In genomic region chr11:116927163-116927772, GRCh38 we compare ENCODE assay signal across 8 cellular contexts.
DNase-seq lines count a peak whose midpoint lies in the region; ATAC-seq and TF ChIP-seq lines count a peak whose summit lies in the region.

No MANE protein-coding gene starts in this region.

- H3K4me1 ChIP-seq in cardiac muscle cell (ENCODE audit: low read depth) (peaks cover 52% of the 10 kb centered on the region), right cardiac atrium (ENCODE audit: control insufficient read depth, insufficient read depth, low read length) (peaks cover 11% of the 10 kb centered on the region), tibial nerve (peaks cover 0 to 48% (median 24%) of the 10 kb centered on the region in 4 donors)

- DNase-seq in cardiac muscle cell (ENCODE audit: low read depth in 1 of 2, low spot score in 1 of 2) (peak in 1 of 2 donors; percentile 23), right cardiac atrium (no peak), fibroblast of villous mesenchyme (ENCODE audit: low read depth) (no peak), tibial nerve (ENCODE audit: low spot score in 2 of 2) (no peak), NCI-H2227 treated with DMSO at 0.1 percent for 48 hours (lab: John Stamatoyannopoulos, UW) (no peak)
- peak; percentile 25 to 43 for DNase-seq in activated CD4-positive, alpha-beta T cell treated with anti-CD3 and anti-CD28 coated beads, Interleukin-2, amount 50 U/mL, for 4 hours

- H3K36me3 ChIP-seq in cardiac muscle cell (peaks cover 10% of the 10 kb centered on the region), tibial nerve (peaks cover 0 to 29% (median 0%) of the 10 kb centered on the region in 3 donors)

- H3K27me3 ChIP-seq in cardiac muscle cell = no peaks in the 10 kb centered on the region
- no peaks in the 10 kb centered on the region for H3K27me3 ChIP-seq in right cardiac atrium (ENCODE audit: control insufficient read depth, insufficient read depth)
- no peaks in the 10 kb centered on the region for H3K27me3 ChIP-seq in tibial nerve

- WGBS in right cardiac atrium = 59% methylated on average over 6 of the region's 6 CpGs
- WGBS in tibial nerve, 2 donors = 73 to 88% methylated on average over 6 of the region's 6 CpGs

- H3K4me3 ChIP-seq in cardiac muscle cell = no peak overlapping the region
- H3K4me3 ChIP-seq in right cardiac atrium (ENCODE audit: low read length) = no peak overlapping the region
- no peak overlapping the region for H3K4me3 ChIP-seq in fibroblast of villous mesenchyme (ENCODE audit: low read depth, low read length)
- H3K4me3 ChIP-seq in tibial nerve = no peak overlapping the region

- H3K9me3 ChIP-seq in cardiac muscle cell (ENCODE audit: low read depth) = no peaks in the 10 kb centered on the region
- no peaks in the 10 kb centered on the region for H3K9me3 ChIP-seq in right cardiac atrium (ENCODE audit: control insufficient read depth, low read length)
- H3K9me3 ChIP-seq in tibial nerve = no peaks in the 10 kb centered on the region

- ATAC-seq in right cardiac atrium (no peak), HG03442 (IDR thresholded peaks at IDR 0.05; ENCODE audit: unreplicated experiment) (no peak), GM21381 (IDR thresholded peaks at IDR 0.05; ENCODE audit: unreplicated experiment) (no peak)

- TF ChIP-seq POLR2A in tibial nerve (IDR thresholded peaks at IDR 0.05) = no peak

- intact Hi-C loops in right cardiac atrium (cut with DNase I) = no loop called here

- TF ChIP-seq CTCF in cardiac muscle cell (IDR thresholded peaks at IDR 0.05; ENCODE audit: low read depth, low read length) = peak; percentile 36
- TF ChIP-seq CTCF in fibroblast of villous mesenchyme (IDR thresholded peaks at IDR 0.05; ENCODE audit: insufficient read depth, low read depth, low read length) = peak; percentile 44
- peak in 4 of 5 experiments; percentile 14 to 30 (median 26) for TF ChIP-seq CTCF in tibial nerve (IDR thresholded peaks at IDR 0.05)

- H3K27ac ChIP-seq in cardiac muscle cell = peak overlapping the region; percentile 41
- no peak overlapping the region for H3K27ac ChIP-seq in right cardiac atrium (ENCODE audit: low read length)
- peak overlapping the region in 1 of 4 donors; percentile 23 for H3K27ac ChIP-seq in tibial nerve

- no peak for TF ChIP-seq EP300 in tibial nerve (IDR thresholded peaks at IDR 0.05)

Comparison
In these comparisons a context has a peak if more than half of its experiments do, and no peak if none do; other contexts are left out.
1. DNase-seq: peak in activated CD4-positive, alpha-beta T cell treated with anti-CD3 and anti-CD28 coated beads, Interleukin-2, amount 50 U/mL, for 4 hours (2 of 2); none in right cardiac atrium (0 of 3), fibroblast of villous mesenchyme (single experiment), tibial nerve (0 of 2) and NCI-H2227 treated with DMSO at 0.1 percent for 48 hours (single experiment).
2. Peak in every context shown above with its lines, with median percentiles within 50 percentile points of each other: CTCF ChIP-seq.